Comparison of ENCODE assay signal across 21 cellular contexts in genomic region chr5:82792001-82792615, GRCh38.
DNase-seq lines count a peak whose midpoint lies in the region; ATAC-seq, FAIRE-seq and TF ChIP-seq lines count a peak whose summit lies in the region.
"Had no signal": no experiment of that assay in that cellular context is flagged by ENCODE, and none has a peak within 500 bp of the region (broad histone marks: within the 10 kb centered on the region; RNA-seq: fewer than 3 reads in every experiment).

No MANE protein-coding gene starts in this region.

- peaks cover 8 to 14% of the 10 kb centered on the region in 2 donors for H3K4me1 Mint-ChIP-seq in natural killer cell treated with Interleukin-12 subunit alpha and Interleukin-12 subunit beta and Interleukin-15 and Interleukin-18, amount 100 ng/mL, for 72 hours (ENCODE audit: low read depth in 2 of 2)
- H3K4me1 Mint-ChIP-seq: B cell had no signal

- no peak for ATAC-seq in GM21825 (IDR thresholded peaks at IDR 0.05; ENCODE audit: unreplicated experiment)
- ATAC-seq in SK-N-SH treated with all-trans-retinoic acid at 6 μM for 48 hours = no peak
- ATAC-seq in natural killer cell treated with Interleukin-12 subunit alpha and Interleukin-12 subunit beta and Interleukin-15 and Interleukin-18, amount 100 ng/mL, for 72 hours = no peak
- ATAC-seq: CD8-positive, alpha-beta T cell had no signal

- H3K4me3 Mint-ChIP-seq in natural killer cell treated with Interleukin-12 subunit alpha and Interleukin-12 subunit beta and Interleukin-15 and Interleukin-18, amount 100 ng/mL, for 72 hours = no peak overlapping the region
- H3K4me3 Mint-ChIP-seq: B cell; CD4-positive, alpha-beta T cell; CD8-positive, alpha-beta T cell had no signal

- peaks cover 12% of the 10 kb centered on the region for H3K36me3 Mint-ChIP-seq in natural killer cell treated with Interleukin-12 subunit alpha and Interleukin-12 subunit beta and Interleukin-15 and Interleukin-18, amount 100 ng/mL, for 72 hours
- H3K36me3 Mint-ChIP-seq: CD8-positive, alpha-beta T cell had no signal

- H3K27me3 Mint-ChIP-seq in natural killer cell treated with Interleukin-12 subunit alpha and Interleukin-12 subunit beta and Interleukin-15 and Interleukin-18, amount 100 ng/mL, for 72 hours = no peaks in the 10 kb centered on the region
- H3K27me3 Mint-ChIP-seq: CD4-positive, alpha-beta T cell had no signal

- H3K9me3 Mint-ChIP-seq in natural killer cell treated with Interleukin-12 subunit alpha and Interleukin-12 subunit beta and Interleukin-15 and Interleukin-18, amount 100 ng/mL, for 72 hours = no peaks in the 10 kb centered on the region
- H3K9me3 Mint-ChIP-seq: CD4-positive, alpha-beta T cell; CD8-positive, alpha-beta T cell had no signal

- DNase-seq in GM18507 (ENCODE audit: extremely low spot score, insufficient read length, low read depth) = no peak
- peak; percentile 58 for DNase-seq in adipocyte (ENCODE audit: low read depth)
- peak; percentile 60 for DNase-seq in fibroblast of gingiva (ENCODE audit: low read depth)
- DNase-seq in NCI-H2196 (lab: John Stamatoyannopoulos, UW; ENCODE audit: unreplicated experiment) = no peak
- DNase-seq in natural killer cell treated with Interleukin-12 subunit alpha and Interleukin-12 subunit beta and Interleukin-15 and Interleukin-18, amount 100 ng/mL, for 72 hours (ENCODE audit: low spot score) = no peak
- DNase-seq: 8988T; AML-193; Caco-2; Calu3; CD4-positive, alpha-beta T cell; CD8-positive, alpha-beta T cell; DMS79 treated with DMSO at 0.1 percent for 48 hours; GF-D8 had no signal

- H3K4me3 ChIP-seq in adipocyte (ENCODE audit: low read length) = no peak overlapping the region
- H3K4me3 ChIP-seq: BLaER1 treated with 17β-estradiol and CSF1 and Interleukin-3, amounts not matched to agents 10 nM and 100 nM had no signal

- H3K27me3 ChIP-seq in adipocyte (replicated peaks; ENCODE audit: control insufficient read depth, insufficient read depth, low read length) = no peaks in the 10 kb centered on the region
- H3K27me3 ChIP-seq: BLaER1 treated with 17β-estradiol and CSF1 and Interleukin-3, amounts not matched to agents 10 nM and 100 nM had no signal

- peak; percentile 9 for FAIRE-seq in GM18507 (lab: Jason Lieb, UNC)
- FAIRE-seq: A204.1, D721Med, G401.6, GM12891 had no signal

- peaks cover 5% of the 10 kb centered on the region for H3K4me1 ChIP-seq in adipocyte (ENCODE audit: control insufficient read depth, insufficient read depth, low read length)
- H3K4me1 ChIP-seq: BLaER1 treated with 17β-estradiol and CSF1 and Interleukin-3, amounts not matched to agents 10 nM and 100 nM; Caco-2 had no signal

- H3K9ac ChIP-seq in adipocyte (ENCODE audit: low read length) = no peak overlapping the region
- H3K9ac ChIP-seq: BLaER1 treated with 17β-estradiol and CSF1 and Interleukin-3, amounts not matched to agents 10 nM and 100 nM had no signal

- H3K27ac Mint-ChIP-seq in natural killer cell treated with Interleukin-12 subunit alpha and Interleukin-12 subunit beta and Interleukin-15 and Interleukin-18, amount 100 ng/mL, for 72 hours = no peak overlapping the region
- H3K27ac Mint-ChIP-seq: B cell; CD4-positive, alpha-beta T cell; CD8-positive, alpha-beta T cell had no signal

- no peaks in the 10 kb centered on the region for H3K9me3 ChIP-seq in adipocyte (ENCODE audit: control insufficient read depth, low read length)
- H3K9me3 ChIP-seq: Caco-2 had no signal

- no peaks in the 10 kb centered on the region for H3K36me3 ChIP-seq in adipocyte (ENCODE audit: control insufficient read depth, insufficient read depth, low read length, severe bottlenecking)
- H3K36me3 ChIP-seq: BLaER1 treated with 17β-estradiol and CSF1 and Interleukin-3, amounts not matched to agents 10 nM and 100 nM had no signal

TF ChIP-seq in SK-N-SH treated with all-trans-retinoic acid at 6 μM for 48 hours, 23 proteins besides CTCF, POLR2A, EP300 and RAD21:
- TF ChIP-seq CSRNP3 (CRISPR knock-in tag; IDR thresholded peaks at IDR 0.05) (no peak), PPARA (CRISPR knock-in tag; IDR thresholded peaks at IDR 0.05; ENCODE audit: borderline replicate concordance) (no peak), ZNF70 (CRISPR knock-in tag; IDR thresholded peaks at IDR 0.05) (no peak), OSR1 (CRISPR knock-in tag; IDR thresholded peaks at IDR 0.05) (no peak), ESRRG (CRISPR knock-in tag; IDR thresholded peaks at IDR 0.05) (no peak), ARNTL (CRISPR knock-in tag; IDR thresholded peaks at IDR 0.05; ENCODE audit: borderline replicate concordance, low read depth) (no peak), TCF4 (CRISPR knock-in tag; IDR thresholded peaks at IDR 0.05; ENCODE audit: borderline replicate concordance) (no peak), ZFP3 (CRISPR knock-in tag; IDR thresholded peaks at IDR 0.05) (no peak), RARB (CRISPR knock-in tag; IDR thresholded peaks at IDR 0.05) (no peak), BACH2 (CRISPR knock-in tag; IDR thresholded peaks at IDR 0.05; ENCODE audit: borderline replicate concordance) (no peak), TOX (CRISPR knock-in tag; IDR thresholded peaks at IDR 0.05; ENCODE audit: borderline replicate concordance) (no peak), CSDC2 (CRISPR knock-in tag; IDR thresholded peaks at IDR 0.05) (no peak)

Comparison
In these comparisons a context has a peak if more than half of its experiments do, and no peak if none do; other contexts are left out.
1. DNase-seq: peak in adipocyte (single experiment) and fibroblast of gingiva (single experiment); none in GM18507 (single experiment), NCI-H2196 (single experiment) and natural killer cell treated with Interleukin-12 subunit alpha and Interleukin-12 subunit beta and Interleukin-15 and Interleukin-18, amount 100 ng/mL, for 72 hours (single experiment).